ENCODE assay signal across 1 cellular context in the genomic region with DNA sequence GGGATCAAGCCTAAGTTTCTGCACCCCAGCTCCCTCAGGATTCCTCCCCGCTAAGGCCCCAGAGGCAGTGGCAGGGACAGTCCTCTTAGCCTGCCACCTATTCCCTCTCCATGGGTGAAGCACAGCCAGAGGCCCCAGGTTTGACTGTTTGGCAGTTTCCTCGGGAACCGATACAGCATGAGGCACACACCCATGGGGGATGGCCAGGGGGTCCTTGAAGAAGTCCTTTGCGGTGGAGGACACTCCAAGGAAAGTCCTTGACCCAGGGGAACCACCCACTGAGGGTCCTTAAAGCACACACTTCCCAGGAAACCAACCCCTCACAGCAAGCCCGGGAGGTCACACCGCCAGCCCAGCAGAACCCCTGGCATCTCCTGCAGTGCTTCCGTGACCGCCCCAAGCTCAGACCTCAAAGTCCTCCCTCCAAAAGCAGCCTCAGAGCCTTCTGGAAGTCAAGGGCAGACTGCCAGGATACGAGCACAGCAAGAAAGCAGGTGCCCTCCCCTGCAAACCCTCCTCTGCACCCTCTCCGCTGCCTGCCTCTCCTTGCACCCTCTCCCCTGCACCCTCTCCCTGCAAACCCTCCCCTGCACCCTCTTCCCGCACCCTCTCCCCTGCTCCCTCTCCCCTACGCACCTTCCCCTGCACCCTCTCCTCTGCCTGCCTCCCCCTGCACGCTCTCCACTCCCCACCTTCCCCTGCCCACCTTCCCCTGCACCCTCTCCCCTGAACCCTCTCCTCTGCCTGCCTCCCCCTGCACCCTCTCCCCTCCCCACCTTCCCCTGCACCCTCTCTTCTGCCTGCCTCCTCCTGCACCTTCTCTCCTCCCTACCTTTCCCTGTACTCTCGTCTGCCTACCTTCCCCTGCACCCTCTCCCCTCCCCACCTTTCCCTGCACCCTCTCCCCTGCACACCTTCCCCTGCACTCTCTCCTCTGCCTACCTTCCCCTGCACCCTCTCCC.
TF ChIP-seq lines count a peak whose summit lies in the region.

No MANE protein-coding gene starts in this region.

TF ChIP-seq in SK-N-SH treated with all-trans-retinoic acid at 6 μM for 48 hours, 23 proteins besides CTCF, POLR2A, EP300 and RAD21 (continued from another document):
- TF ChIP-seq, protein P1, sequence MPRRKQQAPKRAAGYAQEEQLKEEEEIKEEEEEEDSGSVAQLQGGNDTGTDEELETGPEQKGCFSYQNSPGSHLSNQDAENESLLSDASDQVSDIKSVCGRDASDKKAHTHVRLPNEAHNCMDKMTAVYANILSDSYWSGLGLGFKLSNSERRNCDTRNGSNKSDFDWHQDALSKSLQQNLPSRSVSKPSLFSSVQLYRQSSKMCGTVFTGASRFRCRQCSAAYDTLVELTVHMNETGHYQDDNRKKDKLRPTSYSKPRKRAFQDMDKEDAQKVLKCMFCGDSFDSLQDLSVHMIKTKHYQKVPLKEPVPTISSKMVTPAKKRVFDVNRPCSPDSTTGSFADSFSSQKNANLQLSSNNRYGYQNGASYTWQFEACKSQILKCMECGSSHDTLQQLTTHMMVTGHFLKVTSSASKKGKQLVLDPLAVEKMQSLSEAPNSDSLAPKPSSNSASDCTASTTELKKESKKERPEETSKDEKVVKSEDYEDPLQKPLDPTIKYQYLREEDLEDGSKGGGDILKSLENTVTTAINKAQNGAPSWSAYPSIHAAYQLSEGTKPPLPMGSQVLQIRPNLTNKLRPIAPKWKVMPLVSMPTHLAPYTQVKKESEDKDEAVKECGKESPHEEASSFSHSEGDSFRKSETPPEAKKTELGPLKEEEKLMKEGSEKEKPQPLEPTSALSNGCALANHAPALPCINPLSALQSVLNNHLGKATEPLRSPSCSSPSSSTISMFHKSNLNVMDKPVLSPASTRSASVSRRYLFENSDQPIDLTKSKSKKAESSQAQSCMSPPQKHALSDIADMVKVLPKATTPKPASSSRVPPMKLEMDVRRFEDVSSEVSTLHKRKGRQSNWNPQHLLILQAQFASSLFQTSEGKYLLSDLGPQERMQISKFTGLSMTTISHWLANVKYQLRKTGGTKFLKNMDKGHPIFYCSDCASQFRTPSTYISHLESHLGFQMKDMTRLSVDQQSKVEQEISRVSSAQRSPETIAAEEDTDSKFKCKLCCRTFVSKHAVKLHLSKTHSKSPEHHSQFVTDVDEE (CRISPR knock-in tag; IDR thresholded peaks at IDR 0.05), result no peak
- no peak for TF ChIP-seq RARB (CRISPR knock-in tag; IDR thresholded peaks at IDR 0.05)
